ENCODE assay signal across 8 cellular contexts in the genomic region with DNA sequence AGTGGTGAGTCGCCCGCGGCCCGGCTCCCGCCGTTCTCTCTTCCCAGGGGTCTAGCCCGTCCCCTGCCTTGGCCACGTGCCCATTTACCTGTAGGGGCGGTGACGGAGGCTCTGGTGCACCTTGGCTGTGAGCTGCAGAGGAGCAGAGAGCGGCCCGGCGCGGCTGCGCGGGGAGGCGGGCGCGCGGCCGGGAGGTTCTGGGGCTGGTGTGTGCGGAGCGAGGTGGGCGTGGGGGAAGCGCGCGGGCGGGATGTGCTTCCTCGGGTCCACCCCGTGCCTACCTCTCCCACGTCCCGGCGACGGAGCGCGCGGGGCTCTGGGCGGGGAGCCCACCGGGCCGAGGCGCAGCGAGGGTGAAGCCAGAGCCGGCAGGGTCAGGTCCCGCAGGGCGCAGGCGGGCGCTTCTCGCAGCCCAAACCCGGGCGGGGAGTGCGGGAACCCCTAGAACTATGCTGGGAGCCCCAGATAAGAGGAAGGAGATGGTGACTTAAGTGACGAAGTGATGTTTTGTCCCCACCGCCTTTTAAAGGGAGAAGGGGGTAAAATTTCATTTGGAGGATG. TPM values are rescaled to one million over a fixed set of nuclear protein-coding genes. Genes with fewer than 3 reads are reported as not detected.
DNase-seq lines count a peak whose midpoint lies in the region; ATAC-seq, FAIRE-seq and TF ChIP-seq lines count a peak whose summit lies in the region.

No MANE protein-coding gene starts in this region.

- POLR2A ChIA-PET in K562 (lab: Yijun Ruan, JAX): no interaction called here

- peak overlapping the region; percentile 98 for H3K27ac ChIP-seq in RWPE2 (ENCODE audit: poor library complexity, severe bottlenecking)
- peak overlapping the region; percentile 13; the same call in 1 of the 3 replicates for H3K27ac ChIP-seq in K562 (ENCODE audit: extremely low read depth, low read depth, low read length)
- H3K27ac ChIP-seq in kidney (ENCODE audit: low read depth in 2 of 2, low read length in 2 of 2): peak overlapping the region; percentile 93 to 97

- peak overlapping the region; percentile 82 for H3K4me3 Mint-ChIP-seq in activated CD8-positive, alpha-beta memory T cell treated with anti-CD3 and anti-CD28 coated beads, Interleukin-2, amount 10 ng/mL, durations not matched to agents 7 days and 5 days

- TF ChIP-seq CTCF in RWPE2 (IDR thresholded peaks at IDR 0.05; ENCODE audit: poor library complexity, severe bottlenecking): no peak
- no peak for TF ChIP-seq CTCF in K562 (IDR thresholded peaks at IDR 0.05 in 2 of 3, conservative IDR thresholded peaks at IDR 0.05 in 1 of 3; ENCODE audit: insufficient read depth in 2 of 3, low read depth in 1 of 3, low read length in 3 of 3)
- TF ChIP-seq CTCF in kidney (IDR thresholded peaks at IDR 0.05; ENCODE audit: borderline replicate concordance, extremely low read depth, insufficient read depth): no peak

- peak; percentile 28 for ATAC-seq in activated CD8-positive, alpha-beta memory T cell treated with anti-CD3 and anti-CD28 coated beads, Interleukin-2, amount 10 ng/mL, durations not matched to agents 7 days and 5 days
- ATAC-seq in HG03064 (IDR thresholded peaks at IDR 0.05; ENCODE audit: low read depth, unreplicated experiment) (peak; percentile 12), RWPE2 (ENCODE audit: low read depth) (peak; percentile 17), K562 (peak; percentile 56)

- peak overlapping the region; percentile 97 for H2AFZ ChIP-seq in K562 (ENCODE audit: low read depth, low read length)

- FAIRE-seq in K562 (lab: Jason Lieb, UNC) (no peak), kidney (lab: Jason Lieb, UNC) (no peak)

- peaks cover 50% of the 10 kb centered on the region for H3K36me3 ChIP-seq in RWPE2 (ENCODE audit: low read depth)
- no peaks in the 10 kb centered on the region for H3K36me3 ChIP-seq in K562 (ENCODE audit: control insufficient read depth, insufficient read depth, low read length)
- peaks cover 11 to 16% of the 10 kb centered on the region in 2 donors for H3K36me3 ChIP-seq in kidney (ENCODE audit: control insufficient read depth in 1 of 2, insufficient read depth in 2 of 2, low read length in 2 of 2)

- H3K36me3 Mint-ChIP-seq in activated CD8-positive, alpha-beta memory T cell treated with anti-CD3 and anti-CD28 coated beads, Interleukin-2, amount 10 ng/mL, durations not matched to agents 7 days and 5 days: peaks cover 41% of the 10 kb centered on the region

- no peak for TF ChIP-seq POLR2A in K562 (conservative IDR thresholded peaks at IDR 0.05)

- no TSS peak for BruUV-seq in K562 (replicated peaks; lab: Mats Ljungman, UMichigan)

- no peak for TF ChIP-seq EP300 in K562 (IDR thresholded peaks at IDR 0.05; ENCODE audit: low read length)

- H3K27ac Mint-ChIP-seq in activated CD8-positive, alpha-beta memory T cell treated with anti-CD3 and anti-CD28 coated beads, Interleukin-2, amount 10 ng/mL, durations not matched to agents 7 days and 5 days: peak overlapping the region; percentile 98

- H3K9me3 Mint-ChIP-seq in activated CD8-positive, alpha-beta memory T cell treated with anti-CD3 and anti-CD28 coated beads, Interleukin-2, amount 10 ng/mL, durations not matched to agents 7 days and 5 days (ENCODE audit: low read depth): no peaks in the 10 kb centered on the region

- no peaks in the 10 kb centered on the region for H3K27me3 Mint-ChIP-seq in activated CD8-positive, alpha-beta memory T cell treated with anti-CD3 and anti-CD28 coated beads, Interleukin-2, amount 10 ng/mL, durations not matched to agents 7 days and 5 days

- H3K4me3 ChIP-seq in RWPE2 (ENCODE audit: severe bottlenecking) (peak overlapping the region; percentile 81), K562 (peak overlapping the region; percentile 49), kidney (ENCODE audit: low read length in 2 of 2) (peak overlapping the region; percentile 65 to 79)

- H3K4me2 ChIP-seq in K562 (ENCODE audit: insufficient read depth, low read length): peak overlapping the region; percentile 83

- CTCF ChIA-PET in activated CD8-positive, alpha-beta memory T cell treated with anti-CD3 and anti-CD28 coated beads, Interleukin-2, amount 10 ng/mL, durations not matched to agents 7 days and 5 days (lab: Charles Lee): interaction anchor here (1.5 to 3.1 kb wide), 3 partner anchors 19 to 111 kb away, joined by 4 to 12 read pairs (median 10); no protein-coding TSS in a partner anchor
- CTCF ChIA-PET in K562 (lab: Yijun Ruan, JAX; ENCODE audit: low intra/inter-chr PET ratio): no interaction called here

- H3K9me1 ChIP-seq in K562 (ENCODE audit: control insufficient read depth, insufficient read depth, low read length): no peaks in the 10 kb centered on the region

- peaks cover 74% of the 10 kb centered on the region for H3K4me1 Mint-ChIP-seq in activated CD8-positive, alpha-beta memory T cell treated with anti-CD3 and anti-CD28 coated beads, Interleukin-2, amount 10 ng/mL, durations not matched to agents 7 days and 5 days

- DNase-seq in activated CD8-positive, alpha-beta memory T cell treated with anti-CD3 and anti-CD28 coated beads, Interleukin-2, amount 10 ng/mL, durations not matched to agents 7 days and 5 days: no peak
- DNase-seq in activated CD8-positive, alpha-beta memory T cell treated with anti-CD3 and anti-CD28 coated beads, Interleukin-2, amount 50 U/mL, for 48 hours: no peak
- DNase-seq in RWPE2 (ENCODE audit: low spot score): no peak
- DNase-seq in K562 (ENCODE audit: extremely low read depth in 1 of 4, low spot score in 3 of 4): peak in 3 of 4 experiments; percentile 10 to 45 (median 41)
- peak; percentile 95 for DNase-seq in kidney
- peak; percentile 61 for DNase-seq in stimulated activated CD4-positive, alpha-beta T cell treated with anti-CD3 and anti-CD28 coated beads, Interleukin-2, amount 100 ng/mL, for 4 hours (ENCODE audit: low read depth)
- no peak for DNase-seq in H4 (ENCODE audit: low spot score)

- H4K20me1 ChIP-seq in K562 (replicated peaks; ENCODE audit: control insufficient read depth, insufficient read depth, low read length): 0 out of 2 replicates have a peak, but pooled peaks cover 2% of the 10 kb centered on the region

- H3K79me2 ChIP-seq in K562 (ENCODE audit: control insufficient read depth, insufficient read depth, low read length): no peaks in the 10 kb centered on the region

- in situ Hi-C loops in K562 (cut with MboI): no loop called here

- no peaks in the 10 kb centered on the region for H3K27me3 ChIP-seq in RWPE2 (ENCODE audit: insufficient read depth, poor library complexity, severe bottlenecking)
- peaks cover 10 to 28% of the 10 kb centered on the region in 2 experiments; a peak in 4 of 5 replicates for H3K27me3 ChIP-seq in K562 (ENCODE audit: control insufficient read depth in 2 of 2, insufficient read depth in 2 of 2, low read length in 2 of 2)

- TF ChIP-seq RAD21 in K562 (CRISPR knock-in tag; conservative IDR thresholded peaks at IDR 0.05 in 1 of 2, IDR thresholded peaks at IDR 0.05 in 1 of 2): no peak

- H3K9me3 ChIP-seq in RWPE2 (ENCODE audit: severe bottlenecking) (no peaks in the 10 kb centered on the region), K562 (replicated peaks; ENCODE audit: control insufficient read depth, insufficient read depth, low read depth, low read length) (no peaks in the 10 kb centered on the region), kidney (ENCODE audit: control insufficient read depth in 1 of 2, low read length in 2 of 2) (no peaks in the 10 kb centered on the region)

- intact Hi-C loops in K562 (cut with micrococcal nuclease): loop anchor here (2.0 kb wide), 1 partner anchor 111 kb away; the partner anchor contains the start of gene HUS1
- intact Hi-C loops in kidney (cut with DNase I): no loop called here

- H3K4me1 ChIP-seq in RWPE2 (ENCODE audit: insufficient read depth, poor library complexity, severe bottlenecking) (peaks cover 61% of the 10 kb centered on the region), K562 (replicated peaks in 1 of 2; ENCODE audit: control insufficient read depth in 2 of 2, insufficient read depth in 2 of 2, low read length in 2 of 2) (peaks cover 7 to 27% of the 10 kb centered on the region in 2 experiments; a peak in 4 of 5 replicates), kidney (ENCODE audit: control insufficient read depth in 1 of 2, insufficient read depth in 1 of 2, low read depth in 1 of 2, low read length in 2 of 2) (peaks cover 10 to 12% of the 10 kb centered on the region in 2 donors)

- peak overlapping the region in 1 of 2 experiments; percentile 89; a peak in 2 of 4 replicates for H3K9ac ChIP-seq in K562 (ENCODE audit: insufficient read depth in 1 of 2, low read depth in 2 of 2, low read length in 2 of 2)
- H3K9ac ChIP-seq in kidney (ENCODE audit: low read length in 2 of 2): peak overlapping the region; percentile 48 to 60

- 4% methylated on average over 45 of the region's 53 CpGs for WGBS in K562 (ENCODE audit: insufficient coverage, low coverage, missing lambda C conversion rate)

RNA-seq across cellular contexts. Expression of gene UPP1, which starts 0.4 kb away (rescaled TPM):
- 10 to 100 TPM; 57.9 to 87.6 TPM for total RNA-seq in activated CD8-positive, alpha-beta memory T cell treated with anti-CD3 and anti-CD28 coated beads, Interleukin-2, amount 10 ng/mL, durations not matched to agents 7 days and 5 days
- total RNA-seq in K562 (2011; cell fraction: chromatin; rRNA removed; ENCODE audit: low replicate concordance): 0.32 and 1.3 TPM in 2 replicates
- 0.66 and 0.83 TPM in 2 replicates for total RNA-seq in K562 (2011; cell fraction: nucleolus; rRNA removed)
- 1.3 and 1.7 TPM in 2 replicates for total RNA-seq in K562 (2011; cell fraction: nucleoplasm; rRNA removed)
- 0.59 and 1.1 TPM in 2 replicates for total RNA-seq in K562 (2014; rRNA removed)
- total RNA-seq in K562 (2014; rRNA removed; fragmentation: Illumina TruSeq; extraction: Trizol): 0.35 and 0.73 TPM in 2 replicates
- total RNA-seq in K562 (2015; rRNA removed; fragmentation: Illumina TruSeq; extraction: Trizol): 1.0 and 1.2 TPM in 2 replicates
- total RNA-seq in K562 (2021): 1.8 and 2.3 TPM in 2 replicates
- polyA plus RNA-seq in K562 (2011; rRNA removed): 0.61 and 0.65 TPM in 2 replicates
- polyA plus RNA-seq in K562 (2011; cell fraction: cytosol; rRNA removed): 0.29 and 1.6 TPM in 2 replicates
- 1.0 and 2.0 TPM in 2 replicates for polyA plus RNA-seq in K562 (2011; cell fraction: nucleus; rRNA removed)
- polyA plus RNA-seq in K562 (2012): 1.4 and 7.2 TPM in 2 replicates
- polyA plus RNA-seq in K562 (2014; fragmentation: Illumina TruSeq; extraction: Trizol): 0.46 and 1.1 TPM in 2 replicates
- polyA plus RNA-seq in K562 (2014; fragmentation: Nextera tagmentation; extraction: Ambion mirVana): under 1 TPM; 0.38 to 0.55 TPM
- 1.7 and 2.4 TPM in 2 replicates for polyA plus RNA-seq in K562 (2014; rRNA removed)
- polyA minus RNA-seq in K562 (2011; rRNA and poly(A)+ RNA removed): 0.27 and 0.60 TPM in 2 replicates
- 0.86 and 1.6 TPM in 2 replicates for polyA minus RNA-seq in K562 (2011; cell fraction: cytosol; rRNA and poly(A)+ RNA removed)
- 1.1 and 1.6 TPM in 2 replicates for polyA minus RNA-seq in K562 (2011; cell fraction: nucleus; rRNA and poly(A)+ RNA removed)
- total RNA-seq in kidney: 76.1 TPM
- 36.4 TPM for polyA plus RNA-seq in kidney (ENCODE audit: insufficient read depth, low read depth, low replicate concordance)
- 42.9 and 64.7 TPM in 2 replicates for total RNA-seq in H4 (2014; rRNA removed; shearing (Covaris generic))

RNA-seq across cellular contexts. Expression of gene C7orf57, which starts 54.2 kb away (rescaled TPM):
- under 1 TPM; 0.12 to 0.15 TPM for total RNA-seq in activated CD8-positive, alpha-beta memory T cell treated with anti-CD3 and anti-CD28 coated beads, Interleukin-2, amount 10 ng/mL, durations not matched to agents 7 days and 5 days
- total RNA-seq in K562 (2011; cell fraction: chromatin; rRNA removed; ENCODE audit: low replicate concordance): not detected in 2 replicates
- total RNA-seq in K562 (2011; cell fraction: nucleolus; rRNA removed): not detected in 2 replicates
- total RNA-seq in K562 (2011; cell fraction: nucleoplasm; rRNA removed): not detected in 2 replicates
- total RNA-seq in K562 (2014; rRNA removed): not detected in 2 replicates
- total RNA-seq in K562 (2014; rRNA removed; fragmentation: Illumina TruSeq; extraction: Trizol): not detected in 2 replicates
- total RNA-seq in K562 (2015; rRNA removed; fragmentation: Illumina TruSeq; extraction: Trizol): not detected in 2 replicates
- not detected in 2 replicates for total RNA-seq in K562 (2021)
- not detected in 2 replicates for polyA plus RNA-seq in K562 (2011; rRNA removed)
- not detected in 2 replicates for polyA plus RNA-seq in K562 (2011; cell fraction: cytosol; rRNA removed)
- polyA plus RNA-seq in K562 (2011; cell fraction: nucleus; rRNA removed): not detected in 2 replicates
- polyA plus RNA-seq in K562 (2012): not detected in 2 replicates
- polyA plus RNA-seq in K562 (2014; fragmentation: Illumina TruSeq; extraction: Trizol): not detected in 2 replicates
- polyA plus RNA-seq in K562 (2014; fragmentation: Nextera tagmentation; extraction: Ambion mirVana): not detected
- not detected in 2 replicates for polyA plus RNA-seq in K562 (2014; rRNA removed)
- polyA minus RNA-seq in K562 (2011; rRNA and poly(A)+ RNA removed): not detected in 2 replicates
- polyA minus RNA-seq in K562 (2011; cell fraction: cytosol; rRNA and poly(A)+ RNA removed): not detected in 2 replicates
- not detected in 2 replicates for polyA minus RNA-seq in K562 (2011; cell fraction: nucleus; rRNA and poly(A)+ RNA removed)
- total RNA-seq in kidney: 0.63 TPM
- not detected for polyA plus RNA-seq in kidney (ENCODE audit: insufficient read depth, low read depth, low replicate concordance)
- 0.06 and 0.08 TPM in 2 replicates for total RNA-seq in H4 (2014; rRNA removed; shearing (Covaris generic))

Comparison
In these comparisons a context has a peak if more than half of its experiments do, and no peak if none do; other contexts are left out.
1. DNase-seq: peak in K562 (3 of 4), kidney (single experiment) and stimulated activated CD4-positive, alpha-beta T cell treated with anti-CD3 and anti-CD28 coated beads, Interleukin-2, amount 100 ng/mL, for 4 hours (single experiment); none in activated CD8-positive, alpha-beta memory T cell treated with anti-CD3 and anti-CD28 coated beads, Interleukin-2, amount 10 ng/mL, durations not matched to agents 7 days and 5 days (single experiment), activated CD8-positive, alpha-beta memory T cell treated with anti-CD3 and anti-CD28 coated beads, Interleukin-2, amount 50 U/mL, for 48 hours (single experiment), RWPE2 (single experiment) and H4 (single experiment).
2. H3K27ac ChIP-seq: peak in every context shown above with its lines; median percentile 98 in RWPE2; 95 in kidney; 13 in K562.
3. RNA of gene UPP1, which starts 0.4 kb away (total RNA-seq): 57.9 to 87.6 TPM in activated CD8-positive, alpha-beta memory T cell treated with anti-CD3 and anti-CD28 coated beads, Interleukin-2, amount 10 ng/mL, durations not matched to agents 7 days and 5 days, 76.1 TPM in kidney (single experiment) and 42.9 to 64.7 TPM in H4; 0.32 to 2.3 TPM in K562; every median in the first group is over 10 times any median in the second.
4. Peak in every context shown above with its lines, with median percentiles within 50 percentile points of each other: ATAC-seq and H3K4me3 ChIP-seq.